ENCODE assay signal across 1 cellular context in genomic region chr9:35948451-35948850, GRCh38.
TF ChIP-seq lines count a peak whose summit lies in the region.

No MANE protein-coding gene starts in this region.

TF ChIP-seq in endothelial cell of umbilical vein, 7 proteins besides CTCF, POLR2A, EP300 and RAD21:
- no peak for TF ChIP-seq JUN (IDR thresholded peaks at IDR 0.05; ENCODE audit: borderline replicate concordance, insufficient read depth, insufficient read length, low read depth)
- TF ChIP-seq EZH2 (IDR thresholded peaks at IDR 0.05; ENCODE audit: borderline replicate concordance, low read depth, low read length, severe bottlenecking), result no peak
- TF ChIP-seq FOS (IDR thresholded peaks at IDR 0.05; ENCODE audit: borderline replicate concordance, insufficient read depth, low read length), result no peak
- TF ChIP-seq GATA2 (IDR thresholded peaks at IDR 0.05; ENCODE audit: insufficient read depth, insufficient read length, low read depth, low read length), result no peak
- TF ChIP-seq MYC (IDR thresholded peaks at IDR 0.05; ENCODE audit: low read depth, low read length), result no peak
- no peak for TF ChIP-seq MAX (IDR thresholded peaks at IDR 0.05; ENCODE audit: insufficient read depth, insufficient read length)
- no peak for TF ChIP-seq POLR2AphosphoS5 (IDR thresholded peaks at IDR 0.05; ENCODE audit: insufficient read depth, low read depth, low read length)
